Comparison of ENCODE assay signal across 19 cellular contexts in the genomic region with DNA sequence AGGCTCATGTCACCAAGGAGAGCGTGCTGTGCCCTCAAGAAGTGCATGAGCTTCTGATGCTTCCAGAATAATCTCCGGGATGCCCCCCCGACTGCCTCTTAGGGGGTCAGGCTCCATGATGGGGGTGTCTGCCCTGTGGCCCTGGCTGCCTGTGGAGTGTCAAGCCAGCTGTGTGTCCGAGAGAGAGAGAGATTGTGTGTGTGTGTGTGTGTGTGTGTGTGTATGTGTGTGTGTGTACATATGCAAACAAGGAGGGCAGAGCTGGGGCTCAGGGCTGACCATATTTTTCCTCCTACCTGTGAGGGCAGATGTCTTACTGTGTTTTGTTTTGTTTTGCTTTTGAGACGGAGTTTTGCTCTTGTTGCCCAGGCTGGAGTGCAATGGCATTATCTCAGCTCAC. TPM values are rescaled to one million over a fixed set of nuclear protein-coding genes. Genes with fewer than 3 reads are reported as not detected.
A peak's percentile ranks its signal among the peaks of the same experiment; 100 is the strongest.
DNase-seq lines count a peak whose midpoint lies in the region; ATAC-seq and TF ChIP-seq lines count a peak whose summit lies in the region.
"Had no signal": no experiment of that assay in that cellular context is flagged by ENCODE, and none has a peak within 500 bp of the region (broad histone marks: within the 10 kb centered on the region; RNA-seq: fewer than 3 reads in every experiment).

No MANE protein-coding gene starts in this region.

- H3K27me3 ChIP-seq in Peyer's patch (no peaks in the 10 kb centered on the region), adrenal gland (no peaks in the 10 kb centered on the region)
- H3K27me3 ChIP-seq: heart right ventricle had no signal

- peak; percentile 89 for DNase-seq in GM12865 (ENCODE audit: low read depth)
- DNase-seq in GM20000 (ENCODE audit: low spot score) = peak; percentile 58
- peak in 2 of 3 donors; percentile 62 to 75 for DNase-seq in Peyer's patch
- DNase-seq in neural crest cell (ENCODE audit: low read depth, low spot score) = no peak
- DNase-seq in lower leg skin (ENCODE audit: low spot score in 2 of 2) = no peak
- DNase-seq in activated effector memory CD4-positive, alpha-beta T cell treated with Interleukin-2 at 50 U/mL for 16 hours = no peak
- no peak for DNase-seq in adrenal gland
- DNase-seq: activated gamma-delta T cell treated with Interleukin-2 at 50 U/mL for 16 hours; anterior cingulate cortex; heart right ventricle; NCI-H1105 treated with DMSO at 0.1 percent for 48 hours; NCI-H226; retina; SHP77; stimulated activated CD4-positive, alpha-beta T cell treated with anti-CD3 and anti-CD28 coated beads, Interleukin-15, amount 100 ng/mL, for 24 hours; stimulated activated naive CD8-positive, alpha-beta T cell treated with anti-CD3 and anti-CD28 coated beads, Interleukin-15, Interleukin-2, amounts not matched to agents 100 U/mL and 50 U/mL, for 24 hours had no signal

- H3K4me1 ChIP-seq in Peyer's patch (peaks cover 0 to 12% (median 10%) of the 10 kb centered on the region in 4 donors), adrenal gland (replicated peaks in 1 of 2) (peaks cover 0 to 15% of the 10 kb centered on the region in 2 donors)

- 81 to 84% methylated on average over 5 of the region's 5 CpGs for whole genome bisulfite sequencing in lower leg skin, 2 donors
- 74 to 87% (median 79%) methylated on average over 5 of the region's 5 CpGs for WGBS in adrenal gland, 4 donors

- H3K4me3 ChIP-seq in GM12865 (ENCODE audit: low read depth, low read length) (no peak overlapping the region), Peyer's patch (no peak overlapping the region), lower leg skin (ENCODE audit: low read depth, poor library complexity, severe bottlenecking) (no peak overlapping the region), adrenal gland (no peak overlapping the region)
- H3K4me3 ChIP-seq: heart right ventricle had no signal

- H3K27ac ChIP-seq in Peyer's patch (peak overlapping the region in 1 of 4 donors; percentile 70), adrenal gland (no peak overlapping the region)
- H3K27ac ChIP-seq: heart right ventricle had no signal

- H3K36me3 ChIP-seq in Peyer's patch = peaks cover 0 to 12% (median 0%) of the 10 kb centered on the region in 3 donors
- no peaks in the 10 kb centered on the region for H3K36me3 ChIP-seq in adrenal gland (replicated peaks in 1 of 2)

- no peak for TF ChIP-seq POLR2A in Peyer's patch (IDR thresholded peaks at IDR 0.05)
- TF ChIP-seq POLR2A in lower leg skin (IDR thresholded peaks at IDR 0.05) = no peak
- TF ChIP-seq POLR2A in adrenal gland (IDR thresholded peaks at IDR 0.05) = no peak

- H3K4me3 Mint-ChIP-seq in neural crest cell = peak overlapping the region; percentile 42
- H3K4me3 Mint-ChIP-seq: T-helper 1 cell treated with Interleukin-12 subunit alpha and Interleukin-12 subunit beta and Interleukin-4 antibody, amounts not matched to agents 30 μg/mL and 1 μg/mL, for 36 hours; type B pancreatic cell had no signal

- H3K27ac Mint-ChIP-seq in neural crest cell (ENCODE audit: unreplicated experiment) = no peak overlapping the region
- H3K27ac Mint-ChIP-seq: T-helper 1 cell treated with Interleukin-12 subunit alpha and Interleukin-12 subunit beta and Interleukin-4 antibody, amounts not matched to agents 30 μg/mL and 1 μg/mL, for 36 hours; type B pancreatic cell had no signal

- H3K9me3 ChIP-seq in Peyer's patch = no peaks in the 10 kb centered on the region
- no peaks in the 10 kb centered on the region for H3K9me3 ChIP-seq in adrenal gland (replicated peaks in 1 of 3)
- H3K9me3 ChIP-seq: heart right ventricle had no signal

- H3K36me3 Mint-ChIP-seq in neural crest cell (ENCODE audit: low read depth) = no peaks in the 10 kb centered on the region
- H3K36me3 Mint-ChIP-seq: type B pancreatic cell had no signal

- intact Hi-C loops in lower leg skin (cut with DNase I; ENCODE audit: low total_unique reads) = no loop called here
- intact Hi-C loops in adrenal gland (cut with DNase I) = no loop called here

- no peaks in the 10 kb centered on the region for H3K9me3 Mint-ChIP-seq in neural crest cell
- H3K9me3 Mint-ChIP-seq: T-helper 1 cell treated with Interleukin-12 subunit alpha and Interleukin-12 subunit beta and Interleukin-4 antibody, amounts not matched to agents 30 μg/mL and 1 μg/mL, for 36 hours; type B pancreatic cell had no signal

- ATAC-seq in HG03520 (IDR thresholded peaks at IDR 0.05; ENCODE audit: unreplicated experiment) = no peak
- ATAC-seq: heart right ventricle; stimulated activated naive CD8-positive, alpha-beta T cell treated with anti-CD3 and anti-CD28 coated beads, Interleukin-15, Interleukin-2, amounts not matched to agents 100 U/mL and 50 U/mL, for 24 hours had no signal

- TF ChIP-seq CTCF in GM12865 (IDR thresholded peaks at IDR 0.05; ENCODE audit: insufficient read depth, low read depth, low read length, missing control alignments) = no peak
- no peak for TF ChIP-seq CTCF in GM20000 (IDR thresholded peaks at IDR 0.05; ENCODE audit: extremely low read depth, missing control alignments)
- TF ChIP-seq CTCF in Peyer's patch (IDR thresholded peaks at IDR 0.05) = no peak
- TF ChIP-seq CTCF in neural crest cell (conservative IDR thresholded peaks at IDR 0.05) = no peak
- TF ChIP-seq CTCF in lower leg skin (IDR thresholded peaks at IDR 0.05) = no peak
- TF ChIP-seq CTCF in adrenal gland (IDR thresholded peaks at IDR 0.05) = no peak

- peaks cover 28% of the 10 kb centered on the region for H3K4me1 Mint-ChIP-seq in neural crest cell

- peaks cover 37% of the 10 kb centered on the region for H3K27me3 Mint-ChIP-seq in neural crest cell (ENCODE audit: low read depth)

RNA-seq across cellular contexts. Expression of a gene that starts 5.6 kb away (rescaled TPM):
- total RNA-seq in Peyer's patch = 100 to 1,000 TPM; 118 to 215 (median 177) TPM
- 62.8 and 65.9 TPM in 2 replicates for total RNA-seq in neural crest cell
- total RNA-seq in lower leg skin = 100 to 1,000 TPM; 151 to 179 (median 157) TPM
- 100 to 1,000 TPM; 302 to 536 (median 428) TPM for total RNA-seq in adrenal gland
- 100 to 1,000 TPM in 2 of 3 donors, 10 to 100 TPM in 1; 52.2 to 263 (median 138) TPM for polyA plus RNA-seq in adrenal gland

Comparison
In these comparisons a context has a peak if more than half of its experiments do, and no peak if none do; other contexts are left out.
1. DNase-seq: peak in GM12865 (single experiment), GM20000 (single experiment) and Peyer's patch (2 of 3); none in neural crest cell (single experiment), lower leg skin (0 of 2), activated effector memory CD4-positive, alpha-beta T cell treated with Interleukin-2 at 50 U/mL for 16 hours (single experiment) and adrenal gland (0 of 7).